In the genomic region with DNA sequence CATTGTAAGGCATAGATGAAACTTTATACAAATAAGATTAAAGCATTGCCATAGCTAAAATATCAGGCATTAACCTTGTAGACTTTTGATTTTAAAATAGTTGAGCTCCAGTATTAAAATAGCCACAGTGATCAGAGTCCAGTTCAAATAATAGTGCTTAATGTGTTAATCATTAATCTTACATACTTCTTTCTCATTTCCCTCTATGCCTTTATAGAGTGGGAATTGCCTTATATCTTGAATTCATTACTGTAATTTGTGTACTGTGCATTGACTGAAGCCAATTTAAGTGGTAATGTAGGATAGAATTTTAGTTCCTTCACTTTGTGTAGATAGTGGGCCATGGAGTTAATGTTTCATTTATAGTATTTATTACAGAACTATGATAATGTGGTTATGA, we compare ENCODE assay signal across 20 cellular contexts.
DNase-seq lines count a peak whose midpoint lies in the region; ATAC-seq and FAIRE-seq lines count a peak whose summit lies in the region.
"Had no signal": no experiment of that assay in that cellular context is flagged by ENCODE, and none has a peak within 500 bp of the region (broad histone marks: within the 10 kb centered on the region; RNA-seq: fewer than 3 reads in every experiment).

No MANE protein-coding gene starts in this region.

- no peak overlapping the region for H3K4me3 ChIP-seq in small intestine (ENCODE audit: low read depth in 1 of 2, low read length in 2 of 2)
- H3K4me3 ChIP-seq: BLaER1 treated with 17β-estradiol and CSF1 and Interleukin-3, amounts not matched to agents 10 nM and 100 nM; GM23338 had no signal

- H3K9me3 ChIP-seq in small intestine (ENCODE audit: control insufficient read depth, low read depth), result no peaks in the 10 kb centered on the region
- H3K9me3 ChIP-seq: BLaER1 treated with 17β-estradiol and CSF1 and Interleukin-3, amounts not matched to agents 10 nM and 100 nM had no signal

- no peaks in the 10 kb centered on the region for H3K4me1 ChIP-seq in small intestine (ENCODE audit: control insufficient read depth in 2 of 2, insufficient read depth in 1 of 2, low read depth in 1 of 2, low read length in 1 of 2)
- H3K4me1 ChIP-seq: BLaER1 treated with 17β-estradiol and CSF1 and Interleukin-3, amounts not matched to agents 10 nM and 100 nM had no signal

- no peaks in the 10 kb centered on the region for H3K36me3 ChIP-seq in small intestine (ENCODE audit: control insufficient read depth in 2 of 2, insufficient read depth in 2 of 2, low read length in 2 of 2)
- H3K36me3 ChIP-seq: BLaER1 treated with 17β-estradiol and CSF1 and Interleukin-3, amounts not matched to agents 10 nM and 100 nM had no signal

- H3K27ac ChIP-seq in small intestine (ENCODE audit: low read depth in 1 of 2, low read length in 1 of 2), result no peak overlapping the region
- H3K27ac ChIP-seq: 22Rv1; BLaER1 treated with 17β-estradiol and CSF1 and Interleukin-3, amounts not matched to agents 10 nM and 100 nM had no signal

- FAIRE-seq in small intestine (lab: Jason Lieb, UNC), result peak; percentile 72
- FAIRE-seq: G401.6, GM12891 had no signal

- no peaks in the 10 kb centered on the region for H3K27me3 ChIP-seq in small intestine (ENCODE audit: control insufficient read depth in 2 of 2, insufficient read depth in 2 of 2, low read length in 2 of 2)
- H3K27me3 ChIP-seq: BLaER1 treated with 17β-estradiol and CSF1 and Interleukin-3, amounts not matched to agents 10 nM and 100 nM had no signal

- ATAC-seq in left lobe of liver (peak; percentile 77), HG03378 (IDR thresholded peaks at IDR 0.05; ENCODE audit: unreplicated experiment) (no peak), GM21737 (IDR thresholded peaks at IDR 0.05; ENCODE audit: unreplicated experiment) (no peak), HG03571 (IDR thresholded peaks at IDR 0.05; ENCODE audit: unreplicated experiment) (no peak)

- DNase-seq in DMS53 (lab: John Stamatoyannopoulos, UW) (peak; percentile 20), DMS53 treated with DMSO at 0.1 percent for 48 hours (lab: John Stamatoyannopoulos, UW; ENCODE audit: unreplicated experiment) (no peak), glomerular visceral epithelial cell (ENCODE audit: extremely low spot score) (peak; percentile 36), left lobe of liver (ENCODE audit: low spot score) (no peak), small intestine (peak; percentile 76)
- DNase-seq: AML-193; Calu3; CD4-positive, CD25-positive, alpha-beta regulatory T cell; DMS 273 treated with DMSO at 0.1 percent for 48 hours; DMS79 treated with DMSO at 0.1 percent for 48 hours; EL; H7 had no signal

Comparison
In these comparisons a context has a peak if more than half of its experiments do, and no peak if none do; other contexts are left out.
1. DNase-seq: peak in DMS53 (single experiment), glomerular visceral epithelial cell (single experiment) and small intestine (single experiment); none in DMS53 treated with DMSO at 0.1 percent for 48 hours (single experiment) and left lobe of liver (single experiment).